In genomic region chr1:198520524-198521254, GRCh38 we compare ENCODE assay signal across 1 cellular context.
TF ChIP-seq lines count a peak whose summit lies in the region.

No MANE protein-coding gene starts in this region.

TF ChIP-seq in GM12878, 131 proteins besides CTCF, POLR2A, EP300 and RAD21 (continued from another document):
- TF ChIP-seq, protein P1, sequence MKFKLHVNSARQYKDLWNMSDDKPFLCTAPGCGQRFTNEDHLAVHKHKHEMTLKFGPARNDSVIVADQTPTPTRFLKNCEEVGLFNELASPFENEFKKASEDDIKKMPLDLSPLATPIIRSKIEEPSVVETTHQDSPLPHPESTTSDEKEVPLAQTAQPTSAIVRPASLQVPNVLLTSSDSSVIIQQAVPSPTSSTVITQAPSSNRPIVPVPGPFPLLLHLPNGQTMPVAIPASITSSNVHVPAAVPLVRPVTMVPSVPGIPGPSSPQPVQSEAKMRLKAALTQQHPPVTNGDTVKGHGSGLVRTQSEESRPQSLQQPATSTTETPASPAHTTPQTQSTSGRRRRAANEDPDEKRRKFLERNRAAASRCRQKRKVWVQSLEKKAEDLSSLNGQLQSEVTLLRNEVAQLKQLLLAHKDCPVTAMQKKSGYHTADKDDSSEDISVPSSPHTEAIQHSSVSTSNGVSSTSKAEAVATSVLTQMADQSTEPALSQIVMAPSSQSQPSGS (IDR thresholded peaks at IDR 0.05; ENCODE audit: low read length): peak; percentile 90
- TF ChIP-seq MEF2A (IDR thresholded peaks at IDR 0.05; ENCODE audit: insufficient read depth, low read depth, low read length) (peak; percentile 53; the same call in 1 of the 2 replicates), RCOR1 (conservative IDR thresholded peaks at IDR 0.05; ENCODE audit: low read depth, low read length) (0 out of 2 replicates have a peak, but pooled peaks have one; percentile 79), ZNF24 (IDR thresholded peaks at IDR 0.05) (no peak), HCFC1 (IDR thresholded peaks at IDR 0.05; ENCODE audit: low read length) (no peak), MEF2B (IDR thresholded peaks at IDR 0.05; ENCODE audit: partially characterized antibody, poor library complexity, severe bottlenecking) (no peak), STAT3 (IDR thresholded peaks at IDR 0.05; ENCODE audit: low read depth, low read length) (no peak), NFIC (IDR thresholded peaks at IDR 0.05; ENCODE audit: low read depth, low read length) (peak; percentile 78), JUNB (IDR thresholded peaks at IDR 0.05) (peak; percentile 66), DPF2 (IDR thresholded peaks at IDR 0.05) (0 out of 2 replicates have a peak, but pooled peaks have one; percentile 35)
- TF ChIP-seq, protein P2, sequence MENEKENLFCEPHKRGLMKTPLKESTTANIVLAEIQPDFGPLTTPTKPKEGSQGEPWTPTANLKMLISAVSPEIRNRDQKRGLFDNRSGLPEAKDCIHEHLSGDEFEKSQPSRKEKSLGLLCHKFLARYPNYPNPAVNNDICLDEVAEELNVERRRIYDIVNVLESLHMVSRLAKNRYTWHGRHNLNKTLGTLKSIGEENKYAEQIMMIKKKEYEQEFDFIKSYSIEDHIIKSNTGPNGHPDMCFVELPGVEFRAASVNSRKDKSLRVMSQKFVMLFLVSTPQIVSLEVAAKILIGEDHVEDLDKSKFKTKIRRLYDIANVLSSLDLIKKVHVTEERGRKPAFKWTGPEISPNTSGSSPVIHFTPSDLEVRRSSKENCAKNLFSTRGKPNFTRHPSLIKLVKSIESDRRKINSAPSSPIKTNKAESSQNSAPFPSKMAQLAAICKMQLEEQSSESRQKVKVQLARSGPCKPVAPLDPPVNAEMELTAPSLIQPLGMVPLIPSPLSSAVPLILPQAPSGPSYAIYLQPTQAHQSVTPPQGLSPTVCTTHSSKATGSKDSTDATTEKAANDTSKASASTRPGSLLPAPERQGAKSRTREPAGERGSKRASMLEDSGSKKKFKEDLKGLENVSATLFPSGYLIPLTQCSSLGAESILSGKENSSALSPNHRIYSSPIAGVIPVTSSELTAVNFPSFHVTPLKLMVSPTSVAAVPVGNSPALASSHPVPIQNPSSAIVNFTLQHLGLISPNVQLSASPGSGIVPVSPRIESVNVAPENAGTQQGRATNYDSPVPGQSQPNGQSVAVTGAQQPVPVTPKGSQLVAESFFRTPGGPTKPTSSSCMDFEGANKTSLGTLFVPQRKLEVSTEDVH (IDR thresholded peaks at IDR 0.05; ENCODE audit: low read depth, partially characterized antibody): no peak
- TF ChIP-seq, protein P3, sequence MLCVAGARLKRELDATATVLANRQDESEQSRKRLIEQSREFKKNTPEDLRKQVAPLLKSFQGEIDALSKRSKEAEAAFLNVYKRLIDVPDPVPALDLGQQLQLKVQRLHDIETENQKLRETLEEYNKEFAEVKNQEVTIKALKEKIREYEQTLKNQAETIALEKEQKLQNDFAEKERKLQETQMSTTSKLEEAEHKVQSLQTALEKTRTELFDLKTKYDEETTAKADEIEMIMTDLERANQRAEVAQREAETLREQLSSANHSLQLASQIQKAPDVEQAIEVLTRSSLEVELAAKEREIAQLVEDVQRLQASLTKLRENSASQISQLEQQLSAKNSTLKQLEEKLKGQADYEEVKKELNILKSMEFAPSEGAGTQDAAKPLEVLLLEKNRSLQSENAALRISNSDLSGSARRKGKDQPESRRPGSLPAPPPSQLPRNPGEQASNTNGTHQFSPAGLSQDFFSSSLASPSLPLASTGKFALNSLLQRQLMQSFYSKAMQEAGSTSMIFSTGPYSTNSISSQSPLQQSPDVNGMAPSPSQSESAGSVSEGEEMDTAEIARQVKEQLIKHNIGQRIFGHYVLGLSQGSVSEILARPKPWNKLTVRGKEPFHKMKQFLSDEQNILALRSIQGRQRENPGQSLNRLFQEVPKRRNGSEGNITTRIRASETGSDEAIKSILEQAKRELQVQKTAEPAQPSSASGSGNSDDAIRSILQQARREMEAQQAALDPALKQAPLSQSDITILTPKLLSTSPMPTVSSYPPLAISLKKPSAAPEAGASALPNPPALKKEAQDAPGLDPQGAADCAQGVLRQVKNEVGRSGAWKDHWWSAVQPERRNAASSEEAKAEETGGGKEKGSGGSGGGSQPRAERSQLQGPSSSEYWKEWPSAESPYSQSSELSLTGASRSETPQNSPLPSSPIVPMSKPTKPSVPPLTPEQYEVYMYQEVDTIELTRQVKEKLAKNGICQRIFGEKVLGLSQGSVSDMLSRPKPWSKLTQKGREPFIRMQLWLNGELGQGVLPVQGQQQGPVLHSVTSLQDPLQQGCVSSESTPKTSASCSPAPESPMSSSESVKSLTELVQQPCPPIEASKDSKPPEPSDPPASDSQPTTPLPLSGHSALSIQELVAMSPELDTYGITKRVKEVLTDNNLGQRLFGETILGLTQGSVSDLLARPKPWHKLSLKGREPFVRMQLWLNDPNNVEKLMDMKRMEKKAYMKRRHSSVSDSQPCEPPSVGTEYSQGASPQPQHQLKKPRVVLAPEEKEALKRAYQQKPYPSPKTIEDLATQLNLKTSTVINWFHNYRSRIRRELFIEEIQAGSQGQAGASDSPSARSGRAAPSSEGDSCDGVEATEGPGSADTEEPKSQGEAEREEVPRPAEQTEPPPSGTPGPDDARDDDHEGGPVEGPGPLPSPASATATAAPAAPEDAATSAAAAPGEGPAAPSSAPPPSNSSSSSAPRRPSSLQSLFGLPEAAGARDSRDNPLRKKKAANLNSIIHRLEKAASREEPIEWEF (IDR thresholded peaks at IDR 0.05; ENCODE audit: insufficient replicate concordance, low read depth, low read length): peak; percentile 25
- TF ChIP-seq, protein P4, sequence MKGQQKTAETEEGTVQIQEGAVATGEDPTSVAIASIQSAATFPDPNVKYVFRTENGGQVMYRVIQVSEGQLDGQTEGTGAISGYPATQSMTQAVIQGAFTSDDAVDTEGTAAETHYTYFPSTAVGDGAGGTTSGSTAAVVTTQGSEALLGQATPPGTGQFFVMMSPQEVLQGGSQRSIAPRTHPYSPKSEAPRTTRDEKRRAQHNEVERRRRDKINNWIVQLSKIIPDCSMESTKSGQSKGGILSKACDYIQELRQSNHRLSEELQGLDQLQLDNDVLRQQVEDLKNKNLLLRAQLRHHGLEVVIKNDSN (IDR thresholded peaks at IDR 0.05; ENCODE audit: borderline replicate concordance, extremely low read length, insufficient read depth, low read depth, low read length): no peak
